In the genomic region with DNA sequence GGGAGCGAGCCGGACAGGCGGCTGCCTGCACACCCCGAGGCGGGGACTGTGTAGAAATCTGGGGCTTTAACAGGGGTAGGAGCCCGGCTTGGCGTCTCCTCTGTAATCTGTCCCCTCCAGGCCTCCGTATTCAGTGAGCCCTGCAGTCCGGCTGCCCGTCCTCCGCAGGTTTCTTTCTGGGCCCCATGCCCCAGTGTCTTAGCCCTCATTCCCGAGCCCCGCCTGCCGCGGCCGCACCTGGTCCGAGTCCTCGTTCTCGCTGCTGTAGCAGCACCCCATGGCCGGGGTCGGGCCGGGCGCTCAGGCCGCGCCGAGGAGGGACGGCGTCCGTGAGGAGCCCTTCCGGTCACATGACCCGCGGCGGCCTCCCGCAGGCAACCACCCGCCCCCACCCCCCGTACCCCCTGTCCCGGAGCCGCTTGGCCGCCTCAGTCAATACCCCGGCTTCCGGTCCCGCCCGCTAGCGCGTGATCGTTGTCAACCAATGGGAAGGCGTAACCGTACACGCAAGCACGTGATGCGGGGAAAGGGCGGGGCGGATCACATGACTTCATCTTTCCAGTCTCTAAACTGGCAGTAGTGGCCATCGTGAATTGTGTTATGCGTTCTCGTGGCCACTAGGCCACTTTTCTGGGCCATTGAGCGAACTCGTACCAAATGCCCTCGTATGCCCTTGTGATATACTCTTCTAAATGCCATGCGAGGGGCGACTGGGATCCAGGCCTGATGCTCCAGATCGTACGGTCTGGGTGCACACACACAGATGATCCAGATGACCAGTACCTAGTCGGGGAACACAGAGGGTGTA, we compare ENCODE assay signal across 1 cellular context.
TF ChIP-seq lines count a peak whose summit lies in the region.

A gene (minus strand): TSS at position 352 of the 808 bp plus-strand sequence. CDS start 73 bp downstream, at position 279.

TF ChIP-seq in HepG2, 621 proteins besides CTCF, POLR2A, EP300 and RAD21 (continued from another document and continues in another):
- TF ChIP-seq, protein P1, sequence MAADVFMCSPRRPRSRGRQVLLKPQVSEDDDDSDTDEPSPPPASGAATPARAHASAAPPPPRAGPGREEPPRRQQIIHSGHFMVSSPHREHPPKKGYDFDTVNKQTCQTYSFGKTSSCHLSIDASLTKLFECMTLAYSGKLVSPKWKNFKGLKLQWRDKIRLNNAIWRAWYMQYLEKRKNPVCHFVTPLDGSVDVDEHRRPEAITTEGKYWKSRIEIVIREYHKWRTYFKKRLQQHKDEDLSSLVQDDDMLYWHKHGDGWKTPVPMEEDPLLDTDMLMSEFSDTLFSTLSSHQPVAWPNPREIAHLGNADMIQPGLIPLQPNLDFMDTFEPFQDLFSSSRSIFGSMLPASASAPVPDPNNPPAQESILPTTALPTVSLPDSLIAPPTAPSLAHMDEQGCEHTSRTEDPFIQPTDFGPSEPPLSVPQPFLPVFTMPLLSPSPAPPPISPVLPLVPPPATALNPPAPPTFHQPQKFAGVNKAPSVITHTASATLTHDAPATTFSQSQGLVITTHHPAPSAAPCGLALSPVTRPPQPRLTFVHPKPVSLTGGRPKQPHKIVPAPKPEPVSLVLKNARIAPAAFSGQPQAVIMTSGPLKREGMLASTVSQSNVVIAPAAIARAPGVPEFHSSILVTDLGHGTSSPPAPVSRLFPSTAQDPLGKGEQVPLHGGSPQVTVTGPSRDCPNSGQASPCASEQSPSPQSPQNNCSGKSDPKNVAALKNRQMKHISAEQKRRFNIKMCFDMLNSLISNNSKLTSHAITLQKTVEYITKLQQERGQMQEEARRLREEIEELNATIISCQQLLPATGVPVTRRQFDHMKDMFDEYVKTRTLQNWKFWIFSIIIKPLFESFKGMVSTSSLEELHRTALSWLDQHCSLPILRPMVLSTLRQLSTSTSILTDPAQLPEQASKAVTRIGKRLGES (CRISPR knock-in tag; IDR thresholded peaks at IDR 0.05; ENCODE audit: borderline replicate concordance), result no peak
- TF ChIP-seq ZNF235 (CRISPR knock-in tag; IDR thresholded peaks at IDR 0.05; ENCODE audit: borderline replicate concordance), result peak; percentile 49
- TF ChIP-seq SMARCC2 (IDR thresholded peaks at IDR 0.05), result no peak
- TF ChIP-seq, protein P2, sequence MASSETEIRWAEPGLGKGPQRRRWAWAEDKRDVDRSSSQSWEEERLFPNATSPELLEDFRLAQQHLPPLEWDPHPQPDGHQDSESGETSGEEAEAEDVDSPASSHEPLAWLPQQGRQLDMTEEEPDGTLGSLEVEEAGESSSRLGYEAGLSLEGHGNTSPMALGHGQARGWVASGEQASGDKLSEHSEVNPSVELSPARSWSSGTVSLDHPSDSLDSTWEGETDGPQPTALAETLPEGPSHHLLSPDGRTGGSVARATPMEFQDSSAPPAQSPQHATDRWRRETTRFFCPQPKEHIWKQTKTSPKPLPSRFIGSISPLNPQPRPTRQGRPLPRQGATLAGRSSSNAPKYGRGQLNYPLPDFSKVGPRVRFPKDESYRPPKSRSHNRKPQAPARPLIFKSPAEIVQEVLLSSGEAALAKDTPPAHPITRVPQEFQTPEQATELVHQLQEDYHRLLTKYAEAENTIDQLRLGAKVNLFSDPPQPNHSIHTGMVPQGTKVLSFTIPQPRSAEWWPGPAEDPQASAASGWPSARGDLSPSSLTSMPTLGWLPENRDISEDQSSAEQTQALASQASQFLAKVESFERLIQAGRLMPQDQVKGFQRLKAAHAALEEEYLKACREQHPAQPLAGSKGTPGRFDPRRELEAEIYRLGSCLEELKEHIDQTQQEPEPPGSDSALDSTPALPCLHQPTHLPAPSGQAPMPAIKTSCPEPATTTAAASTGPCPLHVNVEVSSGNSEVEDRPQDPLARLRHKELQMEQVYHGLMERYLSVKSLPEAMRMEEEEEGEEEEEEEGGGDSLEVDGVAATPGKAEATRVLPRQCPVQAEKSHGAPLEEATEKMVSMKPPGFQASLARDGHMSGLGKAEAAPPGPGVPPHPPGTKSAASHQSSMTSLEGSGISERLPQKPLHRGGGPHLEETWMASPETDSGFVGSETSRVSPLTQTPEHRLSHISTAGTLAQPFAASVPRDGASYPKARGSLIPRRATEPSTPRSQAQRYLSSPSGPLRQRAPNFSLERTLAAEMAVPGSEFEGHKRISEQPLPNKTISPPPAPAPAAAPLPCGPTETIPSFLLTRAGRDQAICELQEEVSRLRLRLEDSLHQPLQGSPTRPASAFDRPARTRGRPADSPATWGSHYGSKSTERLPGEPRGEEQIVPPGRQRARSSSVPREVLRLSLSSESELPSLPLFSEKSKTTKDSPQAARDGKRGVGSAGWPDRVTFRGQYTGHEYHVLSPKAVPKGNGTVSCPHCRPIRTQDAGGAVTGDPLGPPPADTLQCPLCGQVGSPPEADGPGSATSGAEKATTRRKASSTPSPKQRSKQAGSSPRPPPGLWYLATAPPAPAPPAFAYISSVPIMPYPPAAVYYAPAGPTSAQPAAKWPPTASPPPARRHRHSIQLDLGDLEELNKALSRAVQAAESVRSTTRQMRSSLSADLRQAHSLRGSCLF (CRISPR knock-in tag; IDR thresholded peaks at IDR 0.05; ENCODE audit: borderline replicate concordance), result 0 out of 2 replicates have a peak, but pooled peaks have one; percentile 52
- TF ChIP-seq, protein P3, sequence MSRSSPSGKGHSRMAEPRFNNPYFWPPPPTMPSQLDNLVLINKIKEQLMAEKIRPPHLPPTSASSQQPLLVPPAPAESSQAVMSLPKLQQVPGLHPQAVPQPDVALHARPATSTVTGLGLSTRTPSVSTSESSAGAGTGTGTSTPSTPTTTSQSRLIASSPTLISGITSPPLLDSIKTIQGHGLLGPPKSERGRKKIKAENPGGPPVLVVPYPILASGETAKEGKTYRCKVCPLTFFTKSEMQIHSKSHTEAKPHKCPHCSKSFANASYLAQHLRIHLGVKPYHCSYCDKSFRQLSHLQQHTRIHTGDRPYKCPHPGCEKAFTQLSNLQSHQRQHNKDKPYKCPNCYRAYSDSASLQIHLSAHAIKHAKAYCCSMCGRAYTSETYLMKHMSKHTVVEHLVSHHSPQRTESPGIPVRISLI (CRISPR knock-in tag; IDR thresholded peaks at IDR 0.05; ENCODE audit: borderline replicate concordance), result no peak
- TF ChIP-seq, protein P4, sequence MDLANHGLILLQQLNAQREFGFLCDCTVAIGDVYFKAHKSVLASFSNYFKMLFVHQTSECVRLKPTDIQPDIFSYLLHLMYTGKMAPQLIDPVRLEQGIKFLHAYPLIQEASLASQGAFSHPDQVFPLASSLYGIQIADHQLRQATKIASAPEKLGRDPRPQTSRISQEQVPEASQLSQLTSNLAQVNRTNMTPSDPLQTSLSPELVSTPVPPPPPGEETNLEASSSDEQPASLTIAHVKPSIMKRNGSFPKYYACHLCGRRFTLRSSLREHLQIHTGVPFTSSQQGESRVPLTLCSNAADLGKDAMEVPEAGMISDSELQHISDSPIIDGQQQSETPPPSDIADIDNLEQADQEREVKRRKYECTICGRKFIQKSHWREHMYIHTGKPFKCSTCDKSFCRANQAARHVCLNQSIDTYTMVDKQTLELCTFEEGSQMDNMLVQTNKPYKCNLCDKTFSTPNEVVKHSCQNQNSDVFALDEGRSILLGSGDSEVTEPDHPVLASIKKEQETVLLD (CRISPR knock-in tag; IDR thresholded peaks at IDR 0.05; ENCODE audit: low read depth), result no peak
- TF ChIP-seq, protein P5, sequence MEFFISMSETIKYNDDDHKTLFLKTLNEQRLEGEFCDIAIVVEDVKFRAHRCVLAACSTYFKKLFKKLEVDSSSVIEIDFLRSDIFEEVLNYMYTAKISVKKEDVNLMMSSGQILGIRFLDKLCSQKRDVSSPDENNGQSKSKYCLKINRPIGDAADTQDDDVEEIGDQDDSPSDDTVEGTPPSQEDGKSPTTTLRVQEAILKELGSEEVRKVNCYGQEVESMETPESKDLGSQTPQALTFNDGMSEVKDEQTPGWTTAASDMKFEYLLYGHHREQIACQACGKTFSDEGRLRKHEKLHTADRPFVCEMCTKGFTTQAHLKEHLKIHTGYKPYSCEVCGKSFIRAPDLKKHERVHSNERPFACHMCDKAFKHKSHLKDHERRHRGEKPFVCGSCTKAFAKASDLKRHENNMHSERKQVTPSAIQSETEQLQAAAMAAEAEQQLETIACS (CRISPR knock-in tag; IDR thresholded peaks at IDR 0.05), result no peak
- TF ChIP-seq, protein P6, sequence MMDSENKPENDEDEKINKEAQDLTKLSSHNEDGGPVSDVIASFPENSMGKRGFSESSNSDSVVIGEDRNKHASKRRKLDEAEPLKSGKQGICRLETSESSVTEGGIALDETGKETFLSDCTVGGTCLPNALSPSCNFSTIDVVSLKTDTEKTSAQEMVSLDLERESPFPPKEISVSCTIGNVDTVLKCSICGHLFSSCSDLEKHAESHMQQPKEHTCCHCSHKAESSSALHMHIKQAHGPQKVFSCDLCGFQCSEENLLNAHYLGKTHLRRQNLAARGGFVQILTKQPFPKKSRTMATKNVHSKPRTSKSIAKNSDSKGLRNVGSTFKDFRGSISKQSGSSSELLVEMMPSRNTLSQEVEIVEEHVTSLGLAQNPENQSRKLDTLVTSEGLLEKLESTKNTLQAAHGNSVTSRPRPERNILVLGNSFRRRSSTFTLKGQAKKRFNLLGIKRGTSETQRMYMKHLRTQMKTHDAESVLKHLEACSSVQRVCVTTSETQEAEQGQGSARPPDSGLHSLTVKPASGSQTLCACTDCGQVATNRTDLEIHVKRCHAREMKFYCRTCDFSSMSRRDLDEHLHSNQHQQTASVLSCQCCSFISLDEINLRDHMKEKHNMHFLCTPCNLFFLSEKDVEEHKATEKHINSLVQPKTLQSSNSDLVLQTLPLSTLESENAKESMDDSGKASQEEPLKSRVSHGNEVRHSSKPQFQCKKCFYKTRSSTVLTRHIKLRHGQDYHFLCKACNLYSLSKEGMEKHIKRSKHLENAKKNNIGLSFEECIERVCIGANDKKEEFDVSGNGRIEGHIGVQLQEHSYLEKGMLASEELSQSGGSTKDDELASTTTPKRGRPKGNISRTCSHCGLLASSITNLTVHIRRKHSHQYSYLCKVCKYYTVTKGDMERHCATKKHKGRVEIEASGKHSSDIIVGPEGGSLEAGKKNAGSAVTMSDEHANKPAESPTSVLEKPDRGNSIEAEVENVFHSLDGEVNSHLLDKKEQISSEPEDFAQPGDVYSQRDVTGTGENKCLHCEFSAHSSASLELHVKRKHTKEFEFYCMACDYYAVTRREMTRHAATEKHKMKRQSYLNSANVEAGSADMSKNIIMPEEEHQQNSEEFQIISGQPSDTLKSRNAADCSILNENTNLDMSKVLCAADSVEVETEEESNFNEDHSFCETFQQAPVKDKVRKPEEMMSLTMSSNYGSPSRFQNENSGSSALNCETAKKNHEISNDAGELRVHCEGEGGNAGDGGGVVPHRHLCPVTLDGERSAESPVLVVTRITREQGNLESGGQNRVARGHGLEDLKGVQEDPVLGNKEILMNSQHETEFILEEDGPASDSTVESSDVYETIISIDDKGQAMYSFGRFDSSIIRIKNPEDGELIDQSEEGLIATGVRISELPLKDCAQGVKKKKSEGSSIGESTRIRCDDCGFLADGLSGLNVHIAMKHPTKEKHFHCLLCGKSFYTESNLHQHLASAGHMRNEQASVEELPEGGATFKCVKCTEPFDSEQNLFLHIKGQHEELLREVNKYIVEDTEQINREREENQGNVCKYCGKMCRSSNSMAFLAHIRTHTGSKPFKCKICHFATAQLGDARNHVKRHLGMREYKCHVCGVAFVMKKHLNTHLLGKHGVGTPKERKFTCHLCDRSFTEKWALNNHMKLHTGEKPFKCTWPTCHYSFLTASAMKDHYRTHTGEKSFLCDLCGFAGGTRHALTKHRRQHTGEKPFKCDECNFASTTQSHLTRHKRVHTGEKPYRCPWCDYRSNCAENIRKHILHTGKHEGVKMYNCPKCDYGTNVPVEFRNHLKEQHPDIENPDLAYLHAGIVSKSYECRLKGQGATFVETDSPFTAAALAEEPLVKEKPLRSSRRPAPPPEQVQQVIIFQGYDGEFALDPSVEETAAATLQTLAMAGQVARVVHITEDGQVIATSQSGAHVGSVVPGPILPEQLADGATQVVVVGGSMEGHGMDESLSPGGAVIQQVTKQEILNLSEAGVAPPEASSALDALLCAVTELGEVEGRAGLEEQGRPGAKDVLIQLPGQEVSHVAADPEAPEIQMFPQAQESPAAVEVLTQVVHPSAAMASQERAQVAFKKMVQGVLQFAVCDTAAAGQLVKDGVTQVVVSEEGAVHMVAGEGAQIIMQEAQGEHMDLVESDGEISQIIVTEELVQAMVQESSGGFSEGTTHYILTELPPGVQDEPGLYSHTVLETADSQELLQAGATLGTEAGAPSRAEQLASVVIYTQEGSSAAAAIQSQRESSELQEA (CRISPR knock-in tag; IDR thresholded peaks at IDR 0.05; ENCODE audit: not compliant biosample characterization), result no peak
- no peak for TF ChIP-seq RCOR2 (CRISPR knock-in tag; IDR thresholded peaks at IDR 0.05)
- 0 out of 2 replicates have a peak, but pooled peaks have one; percentile 67 for TF ChIP-seq POLR2AphosphoS2 (IDR thresholded peaks at IDR 0.05; ENCODE audit: low read depth, low read length)
- no peak for TF ChIP-seq ZNF790 (CRISPR knock-in tag; IDR thresholded peaks at IDR 0.05; ENCODE audit: borderline replicate concordance)
- TF ChIP-seq IKZF1 (IDR thresholded peaks at IDR 0.05), result no peak
- TF ChIP-seq HNF4A (CRISPR knock-in tag; IDR thresholded peaks at IDR 0.05), result no peak
- TF ChIP-seq ZNF724P (CRISPR knock-in tag; IDR thresholded peaks at IDR 0.05; ENCODE audit: borderline replicate concordance), result no peak
- no peak for TF ChIP-seq XRCC5 (optimal IDR thresholded peaks at IDR 0.05; ENCODE audit: low read length)
- TF ChIP-seq, protein P7, sequence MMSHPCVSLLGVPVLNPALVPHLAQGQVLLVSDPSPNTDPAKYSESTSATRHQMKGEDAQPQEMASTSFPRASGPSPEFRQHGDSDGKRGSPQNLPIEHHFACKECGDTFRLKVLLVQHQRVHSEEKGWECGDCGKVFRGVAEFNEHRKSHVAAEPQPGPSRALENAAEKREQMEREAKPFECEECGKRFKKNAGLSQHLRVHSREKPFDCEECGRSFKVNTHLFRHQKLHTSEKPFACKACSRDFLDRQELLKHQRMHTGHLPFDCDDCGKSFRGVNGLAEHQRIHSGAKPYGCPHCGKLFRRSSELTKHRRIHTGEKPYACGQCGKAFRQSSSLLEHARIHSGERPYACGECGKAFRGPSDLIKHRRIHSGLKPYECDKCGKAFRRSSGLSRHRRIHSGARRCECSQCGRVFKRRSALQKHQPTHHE (CRISPR knock-in tag; IDR thresholded peaks at IDR 0.05; ENCODE audit: borderline replicate concordance), result 0 out of 2 replicates have a peak, but pooled peaks have one; percentile 19
- no peak for TF ChIP-seq BORCS8-MEF2B (CRISPR knock-in tag; IDR thresholded peaks at IDR 0.05)
- TF ChIP-seq IRX3 (CRISPR knock-in tag; IDR thresholded peaks at IDR 0.05; ENCODE audit: borderline replicate concordance, low read depth), result no peak
- TF ChIP-seq, protein P8, sequence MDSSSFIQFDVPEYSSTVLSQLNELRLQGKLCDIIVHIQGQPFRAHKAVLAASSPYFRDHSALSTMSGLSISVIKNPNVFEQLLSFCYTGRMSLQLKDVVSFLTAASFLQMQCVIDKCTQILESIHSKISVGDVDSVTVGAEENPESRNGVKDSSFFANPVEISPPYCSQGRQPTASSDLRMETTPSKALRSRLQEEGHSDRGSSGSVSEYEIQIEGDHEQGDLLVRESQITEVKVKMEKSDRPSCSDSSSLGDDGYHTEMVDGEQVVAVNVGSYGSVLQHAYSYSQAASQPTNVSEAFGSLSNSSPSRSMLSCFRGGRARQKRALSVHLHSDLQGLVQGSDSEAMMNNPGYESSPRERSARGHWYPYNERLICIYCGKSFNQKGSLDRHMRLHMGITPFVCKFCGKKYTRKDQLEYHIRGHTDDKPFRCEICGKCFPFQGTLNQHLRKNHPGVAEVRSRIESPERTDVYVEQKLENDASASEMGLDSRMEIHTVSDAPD (CRISPR knock-in tag; IDR thresholded peaks at IDR 0.05), result no peak
- TF ChIP-seq, protein P9, sequence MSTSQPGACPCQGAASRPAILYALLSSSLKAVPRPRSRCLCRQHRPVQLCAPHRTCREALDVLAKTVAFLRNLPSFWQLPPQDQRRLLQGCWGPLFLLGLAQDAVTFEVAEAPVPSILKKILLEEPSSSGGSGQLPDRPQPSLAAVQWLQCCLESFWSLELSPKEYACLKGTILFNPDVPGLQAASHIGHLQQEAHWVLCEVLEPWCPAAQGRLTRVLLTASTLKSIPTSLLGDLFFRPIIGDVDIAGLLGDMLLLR (CRISPR knock-in tag; IDR thresholded peaks at IDR 0.05), result 0 out of 2 replicates have a peak, but pooled peaks have one; percentile 47
